ENCODE assay signal across 9 cellular contexts in genomic region chr14:67513631-67514108, GRCh38. TPM values are rescaled to one million over a fixed set of nuclear protein-coding genes. Genes with fewer than 3 reads are reported as not detected.
DNase-seq lines count a peak whose midpoint lies in the region; ATAC-seq and TF ChIP-seq lines count a peak whose summit lies in the region.
"Had no signal": no experiment of that assay in that cellular context is flagged by ENCODE, and none has a peak within 500 bp of the region (broad histone marks: within the 10 kb centered on the region; RNA-seq: fewer than 3 reads in every experiment).

No MANE protein-coding gene starts in this region.

- H3K27me3 ChIP-seq in adrenal gland: no peaks in the 10 kb centered on the region
- H3K27me3 ChIP-seq in mucosa of stomach (ENCODE audit: control insufficient read depth, insufficient read depth, low read length): peaks cover 6% of the 10 kb centered on the region
- no peaks in the 10 kb centered on the region for H3K27me3 ChIP-seq in vagina
- H3K27me3 ChIP-seq: right atrium auricular region had no signal

- H3K27ac ChIP-seq in adrenal gland: peak overlapping the region in 4 of 5 donors; percentile 72 to 91 (median 90)
- peak overlapping the region; percentile 68 for H3K27ac ChIP-seq in vagina

- peaks cover 31 to 63% of the 10 kb centered on the region in 2 donors for H3K4me1 ChIP-seq in adrenal gland (replicated peaks in 1 of 2)
- peaks cover 16% of the 10 kb centered on the region for H3K4me1 ChIP-seq in mucosa of stomach (ENCODE audit: control insufficient read depth, insufficient read depth, low read length)
- peaks cover 16% of the 10 kb centered on the region for H3K4me1 ChIP-seq in vagina

- peak overlapping the region; percentile 70 for H3K27ac Mint-ChIP-seq in activated naive CD4-positive, alpha-beta T cell treated with anti-CD3 and anti-CD28 coated beads, Interleukin-2, amount 50 U/mL, for 24 hours

- no peak overlapping the region for H3K9ac ChIP-seq in mucosa of stomach (ENCODE audit: low read length)

- ATAC-seq in GM18867 (IDR thresholded peaks at IDR 0.05; ENCODE audit: unreplicated experiment): no peak
- ATAC-seq in HG03469 (IDR thresholded peaks at IDR 0.05; ENCODE audit: unreplicated experiment): no peak

- 51 to 83% (median 64%) methylated on average over 1 of the region's 1 CpG for WGBS in adrenal gland, 4 donors

- TF ChIP-seq CTCF in adrenal gland (IDR thresholded peaks at IDR 0.05): no peak
- TF ChIP-seq CTCF in vagina (IDR thresholded peaks at IDR 0.05): no peak

- intact Hi-C loops in adrenal gland (cut with DNase I): no loop called here
- intact Hi-C loops in vagina (cut with DNase I): no loop called here

- H3K36me3 ChIP-seq in adrenal gland (replicated peaks in 1 of 2): no peaks in the 10 kb centered on the region
- H3K36me3 ChIP-seq in mucosa of stomach (ENCODE audit: control insufficient read depth, insufficient read depth, low read length): no peaks in the 10 kb centered on the region
- no peaks in the 10 kb centered on the region for H3K36me3 ChIP-seq in vagina
- H3K36me3 ChIP-seq: right atrium auricular region had no signal

- no peaks in the 10 kb centered on the region for H3K36me3 Mint-ChIP-seq in activated naive CD4-positive, alpha-beta T cell treated with anti-CD3 and anti-CD28 coated beads, Interleukin-2, amount 50 U/mL, for 24 hours

- H3K27me3 Mint-ChIP-seq in activated naive CD4-positive, alpha-beta T cell treated with anti-CD3 and anti-CD28 coated beads, Interleukin-2, amount 50 U/mL, for 24 hours: no peaks in the 10 kb centered on the region

- TF ChIP-seq POLR2A in adrenal gland (IDR thresholded peaks at IDR 0.05): peak in 1 of 2 donors; percentile 12
- no peak for TF ChIP-seq POLR2A in vagina (IDR thresholded peaks at IDR 0.05)

- DNase-seq in activated naive CD4-positive, alpha-beta T cell treated with Interleukin-2 at 50 U/mL for 16 hours: no peak
- DNase-seq in adrenal gland (peak in 5 of 7 donors; percentile 25 to 65 (median 33)), vagina (ENCODE audit: extremely low spot score in 2 of 2) (no peak), SK-N-DZ (ENCODE audit: low spot score) (no peak)

- H3K4me3 Mint-ChIP-seq in activated naive CD4-positive, alpha-beta T cell treated with anti-CD3 and anti-CD28 coated beads, Interleukin-2, amount 50 U/mL, for 24 hours: peak overlapping the region; percentile 79

- H3K9me3 Mint-ChIP-seq in activated naive CD4-positive, alpha-beta T cell treated with anti-CD3 and anti-CD28 coated beads, Interleukin-2, amount 50 U/mL, for 24 hours: no peaks in the 10 kb centered on the region

- H3K4me3 ChIP-seq in adrenal gland: peak overlapping the region in 1 of 4 donors; percentile 96
- H3K4me3 ChIP-seq in mucosa of stomach (ENCODE audit: low read length): peak overlapping the region; percentile 49
- H3K4me3 ChIP-seq in vagina: peak overlapping the region; percentile 75 to 86

- H3K4me1 Mint-ChIP-seq in activated naive CD4-positive, alpha-beta T cell treated with anti-CD3 and anti-CD28 coated beads, Interleukin-2, amount 50 U/mL, for 24 hours: peaks cover 8% of the 10 kb centered on the region

- H3K9me3 ChIP-seq in adrenal gland (replicated peaks in 1 of 3): no peaks in the 10 kb centered on the region
- H3K9me3 ChIP-seq in mucosa of stomach (ENCODE audit: control insufficient read depth, low read length): no peaks in the 10 kb centered on the region
- no peaks in the 10 kb centered on the region for H3K9me3 ChIP-seq in vagina
- H3K9me3 ChIP-seq: right atrium auricular region had no signal

RNA-seq across cellular contexts. Expression of gene PLEKHH1, which starts 19.4 kb away (rescaled TPM):
- total RNA-seq in adrenal gland: 10 to 100 TPM in 7 of 8 donors, 1 to 10 TPM in 1; 8.3 to 30.6 (median 18.6) TPM
- 10 to 100 TPM; 19.3 to 50.4 (median 28.0) TPM for polyA plus RNA-seq in adrenal gland
- 2.5 TPM for total RNA-seq in vagina
- polyA plus RNA-seq in SK-N-DZ (2014; cell fraction: cytosol; rRNA removed): 1.4 and 1.5 TPM in 2 replicates
- polyA plus RNA-seq in SK-N-DZ (2014; cell fraction: nucleus; rRNA removed): 2.0 and 9.4 TPM in 2 replicates

RNA-seq across cellular contexts. Expression of gene TMEM229B, which starts 25.1 kb away (rescaled TPM):
- 10 to 100 TPM; 27.8 to 63.9 (median 40.1) TPM for total RNA-seq in adrenal gland
- polyA plus RNA-seq in adrenal gland: 10 to 100 TPM in 2 of 3 donors, 1 to 10 TPM in 1; 5.7 to 31.9 (median 12.0) TPM
- total RNA-seq in vagina: 9.8 TPM
- polyA plus RNA-seq in SK-N-DZ (2014; cell fraction: cytosol; rRNA removed): not detected in 2 replicates
- not detected in 2 replicates for polyA plus RNA-seq in SK-N-DZ (2014; cell fraction: nucleus; rRNA removed)

Comparison
In these comparisons a context has a peak if more than half of its experiments do, and no peak if none do; other contexts are left out.
1. DNase-seq: peak in adrenal gland (5 of 7); none in activated naive CD4-positive, alpha-beta T cell treated with Interleukin-2 at 50 U/mL for 16 hours (single experiment), vagina (0 of 2) and SK-N-DZ (single experiment).